9 cellular contexts compared by ENCODE assay signal in the genomic region with DNA sequence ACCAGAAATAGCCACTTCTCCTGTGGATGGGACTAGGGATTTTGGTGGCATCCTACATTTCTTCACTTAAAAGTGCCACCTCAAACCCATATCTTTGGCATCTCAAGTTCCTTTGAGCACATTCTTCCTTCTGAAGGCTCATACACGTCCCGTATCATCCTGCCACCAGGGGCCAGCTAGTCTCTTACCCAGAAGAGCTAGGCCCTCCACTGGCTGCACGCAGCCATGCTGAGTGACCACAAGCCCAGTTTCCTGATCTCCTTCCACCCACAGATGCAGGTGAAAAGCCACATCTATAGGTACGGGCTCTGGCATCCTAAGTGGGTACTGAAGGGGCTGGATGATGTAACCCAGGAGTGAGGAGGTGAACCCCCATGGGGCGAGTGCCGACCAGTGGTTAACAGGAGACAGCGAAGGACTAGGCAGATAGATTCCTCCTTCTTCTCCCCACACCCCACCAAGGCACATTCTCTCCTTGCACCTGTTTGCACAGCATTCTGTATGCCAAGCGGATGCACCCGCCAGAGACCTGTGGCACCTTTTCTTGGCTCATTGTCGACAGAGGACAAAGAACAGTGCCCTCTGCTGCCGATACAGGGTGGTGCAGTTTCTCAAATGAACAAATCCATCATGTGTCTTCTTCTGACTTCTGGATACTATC. TPM values are rescaled to one million over a fixed set of nuclear protein-coding genes. Genes with fewer than 3 reads are reported as not detected.
DNase-seq lines count a peak whose midpoint lies in the region; ATAC-seq, FAIRE-seq and TF ChIP-seq lines count a peak whose summit lies in the region.
"Had no signal": no experiment of that assay in that cellular context is flagged by ENCODE, and none has a peak within 500 bp of the region (broad histone marks: within the 10 kb centered on the region; RNA-seq: fewer than 3 reads in every experiment).

No MANE protein-coding gene starts in this region.

- no peaks in the 10 kb centered on the region for H4K20me1 ChIP-seq in smooth muscle cell (ENCODE audit: low read depth)

- no peak overlapping the region for H3K27ac ChIP-seq in smooth muscle cell (ENCODE audit: low read depth)
- H3K27ac ChIP-seq: SK-N-MC had no signal

- H3F3A ChIP-seq in smooth muscle cell (ENCODE audit: low read depth), result no peaks in the 10 kb centered on the region

- no peaks in the 10 kb centered on the region for H3K36me3 ChIP-seq in smooth muscle cell (ENCODE audit: low read depth)

- ATAC-seq in HG03442 (IDR thresholded peaks at IDR 0.05; ENCODE audit: unreplicated experiment), result peak; percentile 55
- no peak for ATAC-seq in GM19328 (IDR thresholded peaks at IDR 0.05; ENCODE audit: unreplicated experiment)

- WGBS in smooth muscle cell (ENCODE audit: low lambda C conversion rate), result 69% methylated on average over 11 of the region's 11 CpGs

- H2AFZ ChIP-seq in smooth muscle cell (ENCODE audit: low read depth), result no peak overlapping the region

- no peaks in the 10 kb centered on the region for H3K27me3 ChIP-seq in smooth muscle cell (ENCODE audit: low read depth)

- H3K79me2 ChIP-seq in smooth muscle cell (ENCODE audit: low read depth), result no peaks in the 10 kb centered on the region

- H3K4me3 ChIP-seq in smooth muscle cell, result no peak overlapping the region
- H3K4me3 ChIP-seq: SK-N-MC had no signal

- no peaks in the 10 kb centered on the region for H3K4me1 ChIP-seq in smooth muscle cell (ENCODE audit: low read depth)

- DNase-seq in D721Med (ENCODE audit: insufficient read length, low spot score), result peak; percentile 81
- peak; percentile 37 for DNase-seq in RPMI7951 (ENCODE audit: low read depth)
- DNase-seq in activated effector memory CD4-positive, alpha-beta T cell treated with anti-CD3 and anti-CD28 coated beads, Interleukin-2, amount 50 U/mL, for 16 hours, result peak; percentile 83
- peak; percentile 51 for DNase-seq in glomerular visceral epithelial cell (ENCODE audit: extremely low spot score)
- DNase-seq in smooth muscle cell (lab: John Stamatoyannopoulos, UW; ENCODE audit: unreplicated experiment), result no peak
- no peak for DNase-seq in GF-D8 (lab: John Stamatoyannopoulos, UW)

- no peaks in the 10 kb centered on the region for H3K9me3 ChIP-seq in smooth muscle cell (replicated peaks; ENCODE audit: low read depth)

- no peak for FAIRE-seq in D721Med (lab: Jason Lieb, UNC)

- H3K4me2 ChIP-seq in smooth muscle cell, result no peak overlapping the region

- peak; percentile 70 for TF ChIP-seq CTCF in D721Med (IDR thresholded peaks at IDR 0.05; ENCODE audit: insufficient read depth, missing control alignments)
- TF ChIP-seq CTCF in smooth muscle cell (IDR thresholded peaks at IDR 0.05; ENCODE audit: borderline replicate concordance, insufficient read depth, poor library complexity, severe bottlenecking), result peak; percentile 77

- no peak overlapping the region for H3K9ac ChIP-seq in smooth muscle cell (ENCODE audit: low read depth)

RNA-seq across cellular contexts. Expression of gene SCGB3A1, which starts 14.4 kb away (rescaled TPM):
- total RNA-seq in RPMI7951 (2014; rRNA removed; shearing (Covaris generic)), result not detected in 2 replicates
- total RNA-seq in smooth muscle cell, result not detected in 2 replicates
- 0.38 TPM in 1 of 2 replicates, not detected in the other for polyA plus RNA-seq in smooth muscle cell

RNA-seq across cellular contexts. Expression of gene FLT4, which starts 43.7 kb away (rescaled TPM):
- total RNA-seq in RPMI7951 (2014; rRNA removed; shearing (Covaris generic)), result not detected in 2 replicates
- total RNA-seq in smooth muscle cell, result not detected in 2 replicates
- polyA plus RNA-seq in smooth muscle cell, result 0.56 TPM in 1 of 2 replicates, not detected in the other

Comparison
In these comparisons a context has a peak if more than half of its experiments do, and no peak if none do; other contexts are left out.
1. DNase-seq: peak in D721Med (single experiment), RPMI7951 (single experiment), activated effector memory CD4-positive, alpha-beta T cell treated with anti-CD3 and anti-CD28 coated beads, Interleukin-2, amount 50 U/mL, for 16 hours (single experiment) and glomerular visceral epithelial cell (single experiment); none in smooth muscle cell (single experiment) and GF-D8 (single experiment).